ENCODE assay signal across 8 cellular contexts in genomic region chr13:77919351-77920294, GRCh38. TPM values are rescaled to one million over a fixed set of nuclear protein-coding genes. Genes with fewer than 3 reads are reported as not detected.
DNase-seq lines count a peak whose midpoint lies in the region; ATAC-seq and TF ChIP-seq lines count a peak whose summit lies in the region.

No MANE protein-coding gene starts in this region.

- no peaks in the 10 kb centered on the region for H3K9me3 ChIP-seq in endocrine pancreas (ENCODE audit: control insufficient read depth, low read length)
- H3K9me3 ChIP-seq in uterus: no peaks in the 10 kb centered on the region
- H3K9me3 ChIP-seq in PC-9 (ENCODE audit: insufficient read depth, low read depth): no peaks in the 10 kb centered on the region

- H3K79me2 ChIP-seq in mesendoderm (ENCODE audit: control insufficient read depth, insufficient read depth, low read length) (peaks cover 2% of the 10 kb centered on the region), PC-9 (ENCODE audit: low read depth) (no peaks in the 10 kb centered on the region)

- POLR2A ChIA-PET in PC-9 (lab: Charles Lee; ENCODE audit: unreplicated experiment): no interaction called here

- H2AK5ac ChIP-seq in mesendoderm (ENCODE audit: low read length): no peak overlapping the region

- H3K4me3 ChIP-seq in endocrine pancreas (ENCODE audit: control insufficient read depth, insufficient read depth, low read length) (peak overlapping the region; percentile 34), mesendoderm (ENCODE audit: low read length) (peak overlapping the region; percentile 61), uterus (peak overlapping the region; percentile 38 to 39), PC-9 (no peak overlapping the region)

- no peak overlapping the region for H2AFZ ChIP-seq in PC-9

- H3K23ac ChIP-seq in mesendoderm (ENCODE audit: low read length): no peak overlapping the region

- H2BK5ac ChIP-seq in mesendoderm (ENCODE audit: low read length): no peak overlapping the region

- H3K4me2 ChIP-seq in mesendoderm (ENCODE audit: low read length) (peak overlapping the region; percentile 82), PC-9 (no peak overlapping the region)

- H3K79me1 ChIP-seq in mesendoderm (ENCODE audit: low read length): no peaks in the 10 kb centered on the region

- no peak overlapping the region for H4K8ac ChIP-seq in mesendoderm (ENCODE audit: low read depth, low read length)

- H3K4me1 ChIP-seq in endocrine pancreas (ENCODE audit: control insufficient read depth, insufficient read depth, low read length) (no peaks in the 10 kb centered on the region), mesendoderm (ENCODE audit: control insufficient read depth, low read depth, low read length) (peaks cover 4% of the 10 kb centered on the region), uterus (no peaks in the 10 kb centered on the region), PC-9 (replicated peaks; ENCODE audit: insufficient read depth) (no peaks in the 10 kb centered on the region)

- no peak overlapping the region for H4K5ac ChIP-seq in mesendoderm (ENCODE audit: low read length)

- BruUV-seq in PC-9 (replicated peaks; lab: Mats Ljungman, UMichigan): no TSS peak

- no peaks in the 10 kb centered on the region for H3F3A ChIP-seq in PC-9 (ENCODE audit: insufficient read depth, low read depth)

- no peak overlapping the region for H2BK15ac ChIP-seq in mesendoderm (replicated peaks; ENCODE audit: low read depth)

- peak in 1 of 2 donors; percentile 13 for TF ChIP-seq POLR2A in uterus (IDR thresholded peaks at IDR 0.05)

- H3K36me3 ChIP-seq in endocrine pancreas (ENCODE audit: control insufficient read depth, insufficient read depth, low read length) (no peaks in the 10 kb centered on the region), mesendoderm (ENCODE audit: control insufficient read depth, insufficient read depth, low read length) (no peaks in the 10 kb centered on the region), uterus (no peaks in the 10 kb centered on the region), PC-9 (ENCODE audit: low read depth) (no peaks in the 10 kb centered on the region)

- no CpG with 5 or more reads among the region's 35 CpGs for WGBS in mesendoderm (ENCODE audit: extremely low coverage, insufficient coverage, low lambda C conversion rate)

- no peak overlapping the region for H2BK120ac ChIP-seq in mesendoderm (ENCODE audit: low read depth, low read length)

- DNase-seq in COR-L47 (lab: John Stamatoyannopoulos, UW) (peak; percentile 20), Kasumi-1 (lab: John Stamatoyannopoulos, UW) (peak; percentile 31 to 36), mesendoderm (peak; percentile 75), uterus (peak; percentile 40 to 66), PC-9 (no peak), SIG-M5 (lab: John Stamatoyannopoulos, UW) (no peak)

- peaks cover 6% of the 10 kb centered on the region for H3K27me3 ChIP-seq in endocrine pancreas (ENCODE audit: control insufficient read depth, insufficient read depth, low read length)
- H3K27me3 ChIP-seq in mesendoderm (ENCODE audit: insufficient read depth, low read length, poor library complexity): no peaks in the 10 kb centered on the region
- H3K27me3 ChIP-seq in uterus: no peaks in the 10 kb centered on the region
- H3K27me3 ChIP-seq in PC-9 (ENCODE audit: insufficient read depth, low read depth): no peaks in the 10 kb centered on the region

- ATAC-seq in HG03135 (IDR thresholded peaks at IDR 0.05; ENCODE audit: unreplicated experiment): no peak

- no peaks in the 10 kb centered on the region for H3K9me2 ChIP-seq in PC-9 (ENCODE audit: insufficient read depth)

- intact Hi-C loops in uterus (cut with DNase I; ENCODE audit: low total_unique reads) (no loop called here), PC-9 (cut with micrococcal nuclease; ENCODE audit: unreplicated experiment) (no loop called here)

- no peak overlapping the region for H3K4ac ChIP-seq in mesendoderm (ENCODE audit: low read depth, low read length)

- TF ChIP-seq CTCF in uterus (IDR thresholded peaks at IDR 0.05) (no peak), PC-9 (conservative IDR thresholded peaks at IDR 0.05) (no peak)

- H3K18ac ChIP-seq in mesendoderm (ENCODE audit: low read length): peak overlapping the region; percentile 0

- H4K20me1 ChIP-seq in PC-9 (ENCODE audit: insufficient read depth): no peaks in the 10 kb centered on the region

- CTCF ChIA-PET in PC-9 (lab: Charles Lee): no interaction called here

- H3K56ac ChIP-seq in mesendoderm (ENCODE audit: low read length): peak overlapping the region; percentile 71

- H3K27ac ChIP-seq in mesendoderm (ENCODE audit: low read depth, low read length) (peak overlapping the region; percentile 10), uterus (peak overlapping the region; percentile 70 to 71), PC-9 (no peak overlapping the region)

- H3K9ac ChIP-seq in endocrine pancreas (ENCODE audit: control insufficient read depth, insufficient read depth, low read length) (no peak overlapping the region), mesendoderm (ENCODE audit: low read length) (peak overlapping the region; percentile 62)

RNA-seq across cellular contexts. Expression of gene EDNRB, which starts 1.0 kb away (rescaled TPM):
- 17.2 TPM for polyA plus RNA-seq in mesendoderm (2013, experiment 1 of 2)
- polyA plus RNA-seq in mesendoderm (2013, experiment 2 of 2): 16.5 TPM
- total RNA-seq in uterus (10 to 100 TPM; 14.9 to 63.5 (median 37.8) TPM), PC-9 (2021) (not detected in 2 replicates)

Comparison
In these comparisons a context has a peak if more than half of its experiments do, and no peak if none do; other contexts are left out.
1. DNase-seq: peak in COR-L47 (single experiment), Kasumi-1 (2 of 2), mesendoderm (single experiment) and uterus (2 of 2); none in PC-9 (0 of 2) and SIG-M5 (single experiment).
2. RNA of gene EDNRB, which starts 1.0 kb away (total RNA-seq): 14.9 to 63.5 TPM in uterus; not detected in PC-9; every median in the first group is over 10 times any median in the second.